In the genomic region with DNA sequence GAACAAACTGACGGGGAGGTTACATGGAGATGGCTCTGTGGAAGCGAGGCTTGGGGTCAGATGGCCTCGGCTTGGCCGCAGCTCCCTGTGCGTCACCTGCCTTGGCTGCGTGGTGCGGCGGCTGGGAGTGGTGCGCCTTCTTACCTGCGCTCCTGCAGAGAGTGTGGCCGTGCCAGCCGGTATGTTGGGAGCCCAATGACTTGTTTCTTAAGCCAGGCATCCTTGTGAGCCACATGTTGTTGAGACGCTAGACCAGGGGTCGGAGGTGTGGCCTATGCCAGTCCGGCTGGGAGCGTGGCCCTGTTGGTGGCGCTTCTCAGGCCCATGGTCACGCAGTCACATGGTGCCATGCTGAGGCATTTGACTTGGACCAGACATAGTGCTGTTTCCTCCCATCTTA, we compare ENCODE assay signal across 1 cellular context.
A peak's percentile ranks its signal among the peaks of the same experiment; 100 is the strongest.
TF ChIP-seq lines count a peak whose summit lies in the region.

No MANE protein-coding gene starts in this region.

TF ChIP-seq in HepG2, 621 proteins besides CTCF, POLR2A, EP300 and RAD21:
- TF ChIP-seq AKAP8 (CRISPR knock-in tag; IDR thresholded peaks at IDR 0.05) (no peak), NFKB2 (CRISPR knock-in tag; IDR thresholded peaks at IDR 0.05; ENCODE audit: borderline replicate concordance) (0 out of 2 replicates have a peak, but pooled peaks have one; percentile 1), ZNF501 (CRISPR knock-in tag; IDR thresholded peaks at IDR 0.05) (0 out of 2 replicates have a peak, but pooled peaks have one; percentile 7), ZFP36L2 (CRISPR knock-in tag; IDR thresholded peaks at IDR 0.05) (no peak)
